In the genomic region with DNA sequence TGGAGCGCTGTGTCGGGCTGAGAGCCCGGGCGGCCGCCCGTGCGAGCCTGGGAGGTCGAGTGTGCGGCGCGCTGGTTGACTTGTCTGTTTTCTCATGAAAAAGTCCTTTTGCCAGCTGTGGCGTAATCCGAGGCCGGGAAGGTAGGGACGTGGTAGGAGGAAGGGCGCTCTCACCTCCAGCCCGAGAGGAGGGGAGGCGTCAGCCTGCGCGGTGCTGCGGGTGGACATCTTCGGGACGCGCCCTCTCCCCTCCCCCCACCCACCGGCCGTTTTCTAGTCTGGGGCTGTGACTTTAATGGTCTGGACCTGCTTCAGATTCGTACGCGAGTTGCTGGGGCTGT, we compare ENCODE assay signal across 8 cellular contexts. TPM values are rescaled to one million over a fixed set of nuclear protein-coding genes. Genes with fewer than 3 reads are reported as not detected.
DNase-seq lines count a peak whose midpoint lies in the region; ATAC-seq and TF ChIP-seq lines count a peak whose summit lies in the region.

No MANE protein-coding gene starts in this region.

- peaks cover 37% of the 10 kb centered on the region for H3K4me1 ChIP-seq in body of pancreas
- H3K4me1 ChIP-seq in iPS-20b (ENCODE audit: insufficient read depth, low read length) = peaks cover 21% of the 10 kb centered on the region; the same call in 1 of the 2 replicates
- H3K4me1 ChIP-seq in smooth muscle cell (ENCODE audit: low read depth) = peaks cover 30% of the 10 kb centered on the region

- H3K9me3 ChIP-seq in body of pancreas (no peaks in the 10 kb centered on the region), iPS-20b (ENCODE audit: insufficient read depth, low read depth, low read length) (no peaks in the 10 kb centered on the region), smooth muscle cell (replicated peaks; ENCODE audit: low read depth) (no peaks in the 10 kb centered on the region)

- peak overlapping the region; percentile 88 for H3K4me2 ChIP-seq in smooth muscle cell

- no peak for TF ChIP-seq POLR2A in body of pancreas (IDR thresholded peaks at IDR 0.05)

- in situ Hi-C loops in KBM-7 (cut with MboI; ENCODE audit: low pct_unique_long_range_greater_than_20kb, low sequenced_read_pairs) = no loop called here

- H3K36me3 ChIP-seq in body of pancreas (replicated peaks in 1 of 2; ENCODE audit: insufficient read depth in 1 of 2, low read depth in 2 of 2) (no peaks in the 10 kb centered on the region), iPS-20b (ENCODE audit: insufficient read depth, low read depth, low read length) (no peaks in the 10 kb centered on the region), smooth muscle cell (ENCODE audit: low read depth) (no peaks in the 10 kb centered on the region)

- ATAC-seq in GM21717 (IDR thresholded peaks at IDR 0.05; ENCODE audit: unreplicated experiment) = peak; percentile 27
- ATAC-seq in body of pancreas = peak; percentile 58

- peak overlapping the region; percentile 92 for H2AFZ ChIP-seq in smooth muscle cell (ENCODE audit: low read depth)

- H3K79me2 ChIP-seq in smooth muscle cell (ENCODE audit: low read depth) = peaks cover 67% of the 10 kb centered on the region

- H4K20me1 ChIP-seq in smooth muscle cell (ENCODE audit: low read depth) = peaks cover 27% of the 10 kb centered on the region

- H3F3A ChIP-seq in smooth muscle cell (ENCODE audit: low read depth) = peaks cover 3% of the 10 kb centered on the region

- TF ChIP-seq CTCF in body of pancreas (IDR thresholded peaks at IDR 0.05) (no peak), smooth muscle cell (IDR thresholded peaks at IDR 0.05; ENCODE audit: borderline replicate concordance, insufficient read depth, poor library complexity, severe bottlenecking) (no peak)

- H3K4me3 ChIP-seq in body of pancreas (peak overlapping the region; percentile 64 to 82), iPS-20b (ENCODE audit: low read length) (peak overlapping the region; percentile 98), smooth muscle cell (peak overlapping the region; percentile 90)

- DNase-seq in DMS79 treated with DMSO at 0.1 percent for 48 hours (lab: John Stamatoyannopoulos, UW) = peak; percentile 58
- DNase-seq in KBM-7 = peak; percentile 78
- peak; percentile 76 for DNase-seq in SK-N-DZ (ENCODE audit: low spot score)
- peak; percentile 75 to 86 (median 81) for DNase-seq in body of pancreas
- DNase-seq in smooth muscle cell (lab: John Stamatoyannopoulos, UW; ENCODE audit: unreplicated experiment) = peak; percentile 59
- no peak for DNase-seq in mesenteric fat pad (ENCODE audit: low spot score)

- no peaks in the 10 kb centered on the region for H3K27me3 ChIP-seq in body of pancreas
- H3K27me3 ChIP-seq in iPS-20b (ENCODE audit: insufficient read depth, low read length) = no peaks in the 10 kb centered on the region
- no peaks in the 10 kb centered on the region for H3K27me3 ChIP-seq in smooth muscle cell (ENCODE audit: low read depth)

- peak overlapping the region; percentile 73 to 98 (median 96) for H3K27ac ChIP-seq in body of pancreas
- peak overlapping the region; percentile 83 for H3K27ac ChIP-seq in iPS-20b (ENCODE audit: low read length)
- H3K27ac ChIP-seq in smooth muscle cell (ENCODE audit: low read depth) = peak overlapping the region; percentile 83

- H3K9ac ChIP-seq in iPS-20b (ENCODE audit: low read depth, low read length) = peak overlapping the region; percentile 83; the same call in 1 of the 2 replicates
- H3K9ac ChIP-seq in smooth muscle cell (ENCODE audit: low read depth) = peak overlapping the region; percentile 80

- WGBS in body of pancreas, 2 donors = 1 to 2% methylated on average over 6 to 25 of the region's 29 CpGs
- WGBS in smooth muscle cell (ENCODE audit: low lambda C conversion rate) = under 1% methylated on average over 29 of the region's 29 CpGs

- intact Hi-C loops in body of pancreas (cut with DNase I) = no loop called here

RNA-seq across cellular contexts. Expression of a gene that starts 0.6 kb away (rescaled TPM):
- polyA plus RNA-seq in SK-N-DZ (2014; cell fraction: cytosol; rRNA removed) = 15.9 and 19.6 TPM in 2 replicates
- polyA plus RNA-seq in SK-N-DZ (2014; cell fraction: nucleus; rRNA removed) = 9.1 and 10.0 TPM in 2 replicates
- total RNA-seq in body of pancreas (10 to 100 TPM; 19.4 to 20.0 TPM), smooth muscle cell (41.8 and 59.2 TPM in 2 replicates), mesenteric fat pad (49.7 TPM)
- polyA plus RNA-seq in smooth muscle cell = 21.1 and 23.6 TPM in 2 replicates

RNA-seq across cellular contexts. Expression of a gene that starts 43.7 kb away (rescaled TPM):
- 20.6 and 20.7 TPM in 2 replicates for polyA plus RNA-seq in SK-N-DZ (2014; cell fraction: cytosol; rRNA removed)
- polyA plus RNA-seq in SK-N-DZ (2014; cell fraction: nucleus; rRNA removed) = 20.3 and 23.4 TPM in 2 replicates
- total RNA-seq in body of pancreas = 1 to 10 TPM; 7.3 to 7.8 TPM
- total RNA-seq in smooth muscle cell = 5.5 and 7.4 TPM in 2 replicates
- polyA plus RNA-seq in smooth muscle cell = 5.1 and 5.9 TPM in 2 replicates
- 19.5 TPM for total RNA-seq in mesenteric fat pad
